In the genomic region with DNA sequence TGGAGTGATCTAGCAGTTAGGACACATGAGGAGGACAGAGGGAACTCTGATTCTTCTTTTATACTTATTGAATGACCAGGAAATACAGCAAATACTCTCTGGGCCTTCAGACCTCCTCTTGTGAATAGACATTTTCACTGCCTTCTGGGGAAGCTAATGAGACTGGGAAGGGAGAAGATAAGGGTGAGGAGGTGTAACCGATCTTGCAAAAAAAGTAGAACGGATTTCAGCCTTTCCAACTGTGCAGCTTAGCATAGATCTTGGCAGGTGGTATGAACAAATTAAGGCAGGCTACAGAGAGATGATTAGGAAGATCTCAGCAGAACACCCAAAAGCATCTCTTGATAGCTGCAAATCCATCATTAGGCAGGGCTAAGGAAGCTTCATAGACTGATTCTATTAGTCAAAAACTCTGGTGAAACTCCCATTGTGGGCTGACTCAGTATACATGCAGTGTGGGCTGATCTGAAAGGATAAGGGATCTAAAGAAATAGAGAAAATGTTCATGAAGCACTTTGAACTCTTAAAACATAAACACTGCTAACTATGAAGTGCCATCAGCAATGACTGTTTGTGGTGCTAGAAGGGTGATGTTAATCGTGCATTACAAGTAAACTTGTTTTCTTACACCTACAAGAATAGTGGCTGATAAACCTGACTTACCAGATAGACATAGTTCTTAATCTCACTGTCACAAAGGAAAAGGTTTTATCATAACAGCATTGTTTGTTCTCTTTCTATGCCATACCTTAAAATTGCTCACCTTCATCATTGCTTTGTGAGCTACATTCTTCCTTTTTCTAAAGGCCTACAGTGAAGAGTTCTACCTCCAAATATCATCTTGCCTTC, we compare ENCODE assay signal across 1 cellular context.
TF ChIP-seq lines count a peak whose summit lies in the region.

No MANE protein-coding gene starts in this region.

TF ChIP-seq in HEK293T, 16 proteins besides CTCF, POLR2A, EP300 and RAD21 (continued from another document):
- TF ChIP-seq NFRKB (IDR thresholded peaks at IDR 0.05) (no peak), ELF4 (IDR thresholded peaks at IDR 0.05) (no peak), CTBP1 (IDR thresholded peaks at IDR 0.05; ENCODE audit: borderline replicate concordance) (no peak), HDGF (IDR thresholded peaks at IDR 0.05; ENCODE audit: borderline replicate concordance) (no peak)
- TF ChIP-seq, protein P1, sequence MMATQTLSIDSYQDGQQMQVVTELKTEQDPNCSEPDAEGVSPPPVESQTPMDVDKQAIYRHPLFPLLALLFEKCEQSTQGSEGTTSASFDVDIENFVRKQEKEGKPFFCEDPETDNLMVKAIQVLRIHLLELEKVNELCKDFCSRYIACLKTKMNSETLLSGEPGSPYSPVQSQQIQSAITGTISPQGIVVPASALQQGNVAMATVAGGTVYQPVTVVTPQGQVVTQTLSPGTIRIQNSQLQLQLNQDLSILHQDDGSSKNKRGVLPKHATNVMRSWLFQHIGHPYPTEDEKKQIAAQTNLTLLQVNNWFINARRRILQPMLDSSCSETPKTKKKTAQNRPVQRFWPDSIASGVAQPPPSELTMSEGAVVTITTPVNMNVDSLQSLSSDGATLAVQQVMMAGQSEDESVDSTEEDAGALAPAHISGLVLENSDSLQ (IDR thresholded peaks at IDR 0.05): no peak
